15 cellular contexts compared by ENCODE assay signal in genomic region chr9:14633148-14633547, GRCh38.
A peak's percentile ranks its signal among the peaks of the same experiment; 100 is the strongest.
DNase-seq lines count a peak whose midpoint lies in the region; ATAC-seq and TF ChIP-seq lines count a peak whose summit lies in the region.
"Had no signal": no experiment of that assay in that cellular context is flagged by ENCODE, and none has a peak within 500 bp of the region (broad histone marks: within the 10 kb centered on the region; RNA-seq: fewer than 3 reads in every experiment).

No MANE protein-coding gene starts in this region.

- peak; percentile 58 for DNase-seq in GM23338 (ENCODE audit: low spot score)
- DNase-seq in WTC11 (ENCODE audit: low spot score): peak; percentile 33
- peak; percentile 19 for DNase-seq in iPS-NIHi11 (ENCODE audit: low spot score)
- DNase-seq in neuronal stem cell (ENCODE audit: low spot score): no peak
- DNase-seq in caudate nucleus (lab: John Stamatoyannopoulos, UW): no peak
- no peak for DNase-seq in gastrocnemius medialis
- no peak for DNase-seq in stimulated activated CD4-positive, alpha-beta T cell treated with anti-CD3 and anti-CD28 coated beads, Interleukin-1b, Interleukin-23, amount 100 ng/mL, for 48 hours
- DNase-seq: ACHN; CD4-positive, CD25-positive, alpha-beta regulatory T cell; DMS53; GOT3 had no signal

- no peaks in the 10 kb centered on the region for H3F3A ChIP-seq in GM23338 (replicated peaks; ENCODE audit: low read depth)

- no peak overlapping the region for H4K91ac ChIP-seq in neuronal stem cell (ENCODE audit: low read depth, low read length, poor library complexity)

- H3K4me1 ChIP-seq in GM23338 (ENCODE audit: insufficient read depth): peaks cover 17% of the 10 kb centered on the region
- H3K4me1 ChIP-seq in neuronal stem cell (ENCODE audit: control insufficient read depth in 2 of 2, insufficient read depth in 1 of 2, low read depth in 1 of 2, low read length in 2 of 2): no peaks in the 10 kb centered on the region
- no peaks in the 10 kb centered on the region for H3K4me1 ChIP-seq in gastrocnemius medialis
- H3K4me1 ChIP-seq: BLaER1 treated with 17β-estradiol and CSF1 and Interleukin-3, amounts not matched to agents 10 nM and 100 nM had no signal

- H4K8ac ChIP-seq in neuronal stem cell (ENCODE audit: low read depth, low read length): no peak overlapping the region

- TF ChIP-seq CTCF in GM23338 (conservative IDR thresholded peaks at IDR 0.05; ENCODE audit: low read depth in 2 of 2) (peak; percentile 26 to 61; a peak in 3 of 4 replicates), WTC11 (IDR thresholded peaks at IDR 0.05) (no peak; the same call in 1 of the 2 replicates), gastrocnemius medialis (IDR thresholded peaks at IDR 0.05 in 4 of 5, conservative IDR thresholded peaks at IDR 0.05 in 1 of 5) (no peak)

- peak overlapping the region; percentile 39 for H2BK5ac ChIP-seq in neuronal stem cell (ENCODE audit: low read length)

- H3K4me2 ChIP-seq in GM23338 (no peak overlapping the region), neuronal stem cell (ENCODE audit: insufficient read depth, low read length, poor library complexity, severe bottlenecking) (no peak overlapping the region)
- H3K4me2 ChIP-seq: BLaER1 treated with 17β-estradiol and CSF1 and Interleukin-3, amounts not matched to agents 10 nM and 100 nM had no signal

- peaks cover 7% of the 10 kb centered on the region for H3K79me1 ChIP-seq in neuronal stem cell (ENCODE audit: low read depth, low read length)

- H2BK15ac ChIP-seq in neuronal stem cell (ENCODE audit: low read length): no peak overlapping the region

- H3K27ac ChIP-seq in GM23338 (ENCODE audit: low read depth) (no peak overlapping the region), neuronal stem cell (replicated peaks; ENCODE audit: low read length) (no peak overlapping the region), caudate nucleus (ENCODE audit: low read depth, low read length) (no peak overlapping the region), gastrocnemius medialis (no peak overlapping the region)
- H3K27ac ChIP-seq: BLaER1 treated with 17β-estradiol and CSF1 and Interleukin-3, amounts not matched to agents 10 nM and 100 nM had no signal

- H3K14ac ChIP-seq in neuronal stem cell (ENCODE audit: low read length): no peak overlapping the region

- WGBS in neuronal stem cell (ENCODE audit: extremely low coverage in 2 of 2, insufficient read length in 2 of 2, insufficient replicate concordance in 1 of 2), 2 donors: no CpG with 5 or more reads among the region's 3 CpGs

- peaks cover 18% of the 10 kb centered on the region for H3K36me3 Mint-ChIP-seq in GM23338 (ENCODE audit: low read depth)
- peaks cover 17% of the 10 kb centered on the region for H3K36me3 Mint-ChIP-seq in WTC11

- H3K27me3 ChIP-seq in GM23338 (ENCODE audit: insufficient read depth): no peaks in the 10 kb centered on the region
- H3K27me3 ChIP-seq in neuronal stem cell (ENCODE audit: control insufficient read depth in 3 of 3, insufficient read depth in 3 of 3, low read depth in 1 of 3, low read length in 3 of 3): no peaks in the 10 kb centered on the region
- H3K27me3 ChIP-seq in gastrocnemius medialis: no peaks in the 10 kb centered on the region
- H3K27me3 ChIP-seq: BLaER1 treated with 17β-estradiol and CSF1 and Interleukin-3, amounts not matched to agents 10 nM and 100 nM had no signal

- no peak overlapping the region for H3K4ac ChIP-seq in neuronal stem cell (ENCODE audit: low read length)

- peaks cover 1% of the 10 kb centered on the region for H3K27me3 Mint-ChIP-seq in GM23338 (ENCODE audit: insufficient read depth, low read depth, poor library complexity)
- no peaks in the 10 kb centered on the region for H3K27me3 Mint-ChIP-seq in WTC11 (ENCODE audit: low read depth)
- H3K27me3 Mint-ChIP-seq: CD4-positive, CD25-positive, alpha-beta regulatory T cell; IgD-negative memory B cell had no signal

- no peaks in the 10 kb centered on the region for H3K36me3 ChIP-seq in GM23338 (ENCODE audit: insufficient read depth)
- H3K36me3 ChIP-seq in neuronal stem cell (replicated peaks in 1 of 2; ENCODE audit: control insufficient read depth in 2 of 2, insufficient read depth in 2 of 2, low read length in 2 of 2): peaks cover 0 to 20% of the 10 kb centered on the region in 2 donors
- peaks cover 0 to 7% of the 10 kb centered on the region in 2 donors for H3K36me3 ChIP-seq in gastrocnemius medialis

- H2BK120ac ChIP-seq in neuronal stem cell (ENCODE audit: low read depth, low read length): no peak overlapping the region

- in situ Hi-C loops in gastrocnemius medialis (cut with MboI; ENCODE audit: low sequenced_read_pairs in 4 of 4): no loop called here

- no peaks in the 10 kb centered on the region for H3K9me3 Mint-ChIP-seq in GM23338
- H3K9me3 Mint-ChIP-seq in WTC11: peaks cover 16% of the 10 kb centered on the region
- H3K9me3 Mint-ChIP-seq: IgD-negative memory B cell had no signal

- no peak for TF ChIP-seq POLR2A in gastrocnemius medialis (IDR thresholded peaks at IDR 0.05)

- CTCF ChIA-PET in WTC11 (lab: Charles Lee): interaction anchor here (0.6 to 1.5 kb wide), 10 partner anchors 15 to 203 kb away, joined by 3 to 12 read pairs (median 4); partner anchors contain the start of gene ZDHHC21

- no peaks in the 10 kb centered on the region for H3K9me2 ChIP-seq in GM23338 (ENCODE audit: insufficient read depth)

- H2BK12ac ChIP-seq in neuronal stem cell (ENCODE audit: low read length): no peak overlapping the region

- no peak overlapping the region for H3K9ac ChIP-seq in neuronal stem cell (ENCODE audit: low read depth, low read length, poor library complexity)
- H3K9ac ChIP-seq: BLaER1 treated with 17β-estradiol and CSF1 and Interleukin-3, amounts not matched to agents 10 nM and 100 nM had no signal

- H3K4me1 Mint-ChIP-seq in GM23338 (peaks cover 15% of the 10 kb centered on the region), WTC11 (peaks cover 16% of the 10 kb centered on the region)

- ATAC-seq in GM23338: peak; percentile 88
- ATAC-seq in WTC11: peak; percentile 99
- no peak for ATAC-seq in gastrocnemius medialis
- ATAC-seq: GM12878, HCT116 had no signal

- H3K79me2 ChIP-seq in GM23338 (replicated peaks; ENCODE audit: insufficient read depth): no peaks in the 10 kb centered on the region

- no peak overlapping the region for H2AK5ac ChIP-seq in neuronal stem cell (ENCODE audit: low read depth, low read length)

- H3K18ac ChIP-seq in neuronal stem cell (ENCODE audit: low read length): no peak overlapping the region

- no peaks in the 10 kb centered on the region for H4K20me1 ChIP-seq in GM23338 (replicated peaks; ENCODE audit: insufficient read depth)

- POLR2A ChIA-PET in WTC11 (lab: Charles Lee): no interaction called here

- H3K23ac ChIP-seq in neuronal stem cell (ENCODE audit: low read depth, low read length, poor library complexity): no peak overlapping the region

- no peak overlapping the region for H3K4me3 ChIP-seq in GM23338
- H3K4me3 ChIP-seq in neuronal stem cell (ENCODE audit: low read length in 2 of 2): no peak overlapping the region
- H3K4me3 ChIP-seq in gastrocnemius medialis: no peak overlapping the region
- H3K4me3 ChIP-seq: BLaER1 treated with 17β-estradiol and CSF1 and Interleukin-3, amounts not matched to agents 10 nM and 100 nM; GM12878 had no signal

- H2AFZ ChIP-seq in GM23338: no peak overlapping the region
- H2AFZ ChIP-seq in neuronal stem cell (ENCODE audit: low read length): no peak overlapping the region

- intact Hi-C loops in gastrocnemius medialis (cut with DNase I; ENCODE audit: low total_unique reads): no loop called here

- H3K4me3 Mint-ChIP-seq in GM23338: no peak overlapping the region
- no peak overlapping the region for H3K4me3 Mint-ChIP-seq in WTC11
- H3K4me3 Mint-ChIP-seq: CD4-positive, CD25-positive, alpha-beta regulatory T cell; IgD-negative memory B cell had no signal

- peaks cover 0 to 23% of the 10 kb centered on the region in 2 donors for H3K9me3 ChIP-seq in neuronal stem cell (replicated peaks in 1 of 2; ENCODE audit: control insufficient read depth in 2 of 2, insufficient read depth in 1 of 2, low read depth in 1 of 2, low read length in 2 of 2)
- H3K9me3 ChIP-seq in gastrocnemius medialis: no peaks in the 10 kb centered on the region

- H3K27ac Mint-ChIP-seq in GM23338 (no peak overlapping the region; the same call in 1 of the 2 replicates), WTC11 (no peak overlapping the region)
- H3K27ac Mint-ChIP-seq: IgD-negative memory B cell had no signal

TF ChIP-seq in WTC11, 78 proteins besides CTCF, POLR2A, EP300 and RAD21 (continues in another document):
- TF ChIP-seq ZSCAN18 (CRISPR knock-in tag; IDR thresholded peaks at IDR 0.05): no peak
- no peak for TF ChIP-seq ATF2 (CRISPR knock-in tag; IDR thresholded peaks at IDR 0.05; ENCODE audit: borderline replicate concordance, low read depth)
- TF ChIP-seq JUN (CRISPR knock-in tag; IDR thresholded peaks at IDR 0.05): no peak
- no peak for TF ChIP-seq OVOL2 (CRISPR knock-in tag; IDR thresholded peaks at IDR 0.05; ENCODE audit: borderline replicate concordance)
- no peak for TF ChIP-seq ZNF121 (CRISPR knock-in tag; IDR thresholded peaks at IDR 0.05)
- no peak for TF ChIP-seq SP1 (CRISPR knock-in tag; conservative IDR thresholded peaks at IDR 0.05)

Comparison
In these comparisons a context has a peak if more than half of its experiments do, and no peak if none do; other contexts are left out.
1. ATAC-seq: peak in GM23338 (single experiment) and WTC11 (single experiment); none in gastrocnemius medialis (0 of 2).
2. DNase-seq: peak in GM23338 (single experiment), WTC11 (single experiment) and iPS-NIHi11 (single experiment); none in neuronal stem cell (single experiment), caudate nucleus (0 of 61), gastrocnemius medialis (0 of 2) and stimulated activated CD4-positive, alpha-beta T cell treated with anti-CD3 and anti-CD28 coated beads, Interleukin-1b, Interleukin-23, amount 100 ng/mL, for 48 hours (single experiment).
3. CTCF ChIP-seq: peak in GM23338 (2 of 2); none in WTC11 (single experiment) and gastrocnemius medialis (0 of 5).